In genomic region chr20:575230-575629, GRCh38 we compare ENCODE assay signal across 23 cellular contexts. TPM values are rescaled to one million over a fixed set of nuclear protein-coding genes. Genes with fewer than 3 reads are reported as not detected.
A peak's percentile ranks its signal among the peaks of the same experiment; 100 is the strongest.
DNase-seq lines count a peak whose midpoint lies in the region; ATAC-seq and TF ChIP-seq lines count a peak whose summit lies in the region.
"Had no signal": no experiment of that assay in that cellular context is flagged by ENCODE, and none has a peak within 500 bp of the region (broad histone marks: within the 10 kb centered on the region; RNA-seq: fewer than 3 reads in every experiment).

No MANE protein-coding gene starts in this region.

- peaks cover 0 to 20% (median 0%) of the 10 kb centered on the region in 7 donors for H3K27me3 ChIP-seq in heart right ventricle
- no peaks in the 10 kb centered on the region for H3K27me3 ChIP-seq in H9 (ENCODE audit: insufficient read depth, low read length)

- H3K4me3 Mint-ChIP-seq in H9 (no peak overlapping the region), endothelial cell (ENCODE audit: unreplicated experiment) (peak overlapping the region; percentile 2)
- H3K4me3 Mint-ChIP-seq: CD4-positive, CD25-positive, alpha-beta regulatory T cell had no signal

- H3K27ac ChIP-seq in heart right ventricle = peak overlapping the region; percentile 0 to 92 (median 70)
- no peak overlapping the region for H3K27ac ChIP-seq in H9 (ENCODE audit: insufficient read length, low read depth, low read length)
- H3K27ac ChIP-seq: HL-60, RWPE1 had no signal

- H3K27ac Mint-ChIP-seq in H9 (no peak overlapping the region), endothelial cell (ENCODE audit: unreplicated experiment) (peak overlapping the region; percentile 93)
- H3K27ac Mint-ChIP-seq: CD4-positive, CD25-positive, alpha-beta regulatory T cell had no signal

- H4K5ac ChIP-seq in H9 (ENCODE audit: insufficient read length, low read depth, low read length) = no peak overlapping the region

- H3K18ac ChIP-seq in H9 (ENCODE audit: insufficient read length, low read depth, low read length) = no peak overlapping the region

- no peak overlapping the region for H3K9ac ChIP-seq in H9 (ENCODE audit: extremely low read depth, insufficient read length, low read length)

- H3K27me3 Mint-ChIP-seq in H9 (ENCODE audit: low read depth) = peaks cover 21% of the 10 kb centered on the region
- H3K27me3 Mint-ChIP-seq in endothelial cell (ENCODE audit: unreplicated experiment) = peaks cover 9% of the 10 kb centered on the region

- H3K79me2 ChIP-seq in H9 (ENCODE audit: insufficient read depth, low read length) = no peaks in the 10 kb centered on the region

- no peak overlapping the region for H3K4me3 ChIP-seq in heart right ventricle
- H3K4me3 ChIP-seq: HAP-1 had no signal

- no peak overlapping the region for H3K23ac ChIP-seq in H9 (ENCODE audit: insufficient read length, low read depth, low read length)

- no peak overlapping the region for H2BK12ac ChIP-seq in H9 (ENCODE audit: insufficient read length, low read depth, low read length)

- H2BK120ac ChIP-seq in H9 (ENCODE audit: low read depth, low read length, poor library complexity, severe bottlenecking) = no peak overlapping the region

- H3K79me1 ChIP-seq in H9 (ENCODE audit: insufficient read depth, low read depth, low read length, poor library complexity, severe bottlenecking) = no peaks in the 10 kb centered on the region

- no peak overlapping the region for H2BK5ac ChIP-seq in H9 (ENCODE audit: insufficient read length, low read length)

- no peaks in the 10 kb centered on the region for H4K20me1 ChIP-seq in H9 (ENCODE audit: control insufficient read depth, insufficient read depth, insufficient read length)

- H3K23me2 ChIP-seq in H9 (ENCODE audit: insufficient read length, low read depth, low read length, poor library complexity, severe bottlenecking) = no peaks in the 10 kb centered on the region

- no peak overlapping the region for H3K56ac ChIP-seq in H9 (ENCODE audit: insufficient read length, low read depth, low read length)

- H4K91ac ChIP-seq in H9 (ENCODE audit: insufficient read length, low read depth, low read length) = no peak overlapping the region

- H3K4me1 Mint-ChIP-seq in H9 = peaks cover 43 to 45% of the 10 kb centered on the region in 2 experiments
- peaks cover 51% of the 10 kb centered on the region for H3K4me1 Mint-ChIP-seq in endothelial cell (ENCODE audit: unreplicated experiment)
- H3K4me1 Mint-ChIP-seq: CD4-positive, CD25-positive, alpha-beta regulatory T cell had no signal

- H3K4me1 ChIP-seq in heart right ventricle (peaks cover 25 to 78% (median 58%) of the 10 kb centered on the region in 9 donors), H9 (ENCODE audit: insufficient read depth, low read length) (peaks cover 11% of the 10 kb centered on the region)

- H4K8ac ChIP-seq in H9 (replicated peaks; ENCODE audit: insufficient read length, low read depth, low read length) = no peak overlapping the region

- WGBS in heart right ventricle, 2 donors = 91 to 98% methylated on average over 3 of the region's 3 CpGs
- no CpG with 5 or more reads among the region's 3 CpGs for WGBS in H9 (ENCODE audit: extremely low coverage, insufficient read length, low lambda C conversion rate)

- DNase-seq in heart right ventricle (no peak), cardiac septum (ENCODE audit: low spot score) (no peak), H9 (no peak), endothelial cell (ENCODE audit: low spot score) (no peak), posterior vena cava (ENCODE audit: low spot score) (peak; percentile 16), pons (ENCODE audit: low spot score) (no peak), sciatic nerve (ENCODE audit: low spot score) (no peak)
- DNase-seq: CD4-positive, CD25-positive, alpha-beta regulatory T cell; DMS79 treated with DMSO at 0.1 percent for 48 hours; KBM-7; MM.1S; NCI-H1048; NCI-H1417 treated with DMSO at 0.1 percent for 48 hours; NCI-H187 treated with DMSO at 0.1 percent for 48 hours; NCI-H748 treated with DMSO at 0.1 percent for 48 hours had no signal

- peaks cover 0 to 1% (median 0%) of the 10 kb centered on the region in 3 experiments; a peak in 1 of 7 replicates for H3K36me3 Mint-ChIP-seq in H9 (ENCODE audit: insufficient read depth in 1 of 3, low read depth in 3 of 3)
- no peaks in the 10 kb centered on the region for H3K36me3 Mint-ChIP-seq in endothelial cell (ENCODE audit: low read depth, unreplicated experiment)
- H3K36me3 Mint-ChIP-seq: CD4-positive, CD25-positive, alpha-beta regulatory T cell had no signal

- no peak overlapping the region for H3T11ph ChIP-seq in H9 (ENCODE audit: low read length)

- TF ChIP-seq CTCF in heart right ventricle (IDR thresholded peaks at IDR 0.05) = no peak
- TF ChIP-seq CTCF in H9 (conservative IDR thresholded peaks at IDR 0.05) = peak; percentile 45; the same call in 2 of the 3 replicates
- no peak for TF ChIP-seq CTCF in endothelial cell (IDR thresholded peaks at IDR 0.05; ENCODE audit: unreplicated experiment)

- H2AFZ ChIP-seq in H9 (ENCODE audit: low read length) = no peak overlapping the region

- no peak overlapping the region for H3K4ac ChIP-seq in H9 (ENCODE audit: low read depth, low read length)

- no peaks in the 10 kb centered on the region for H3K36me3 ChIP-seq in heart right ventricle
- H3K36me3 ChIP-seq: HAP-1 had no signal

- H3K9me3 ChIP-seq in heart right ventricle (no peaks in the 10 kb centered on the region), H9 (ENCODE audit: control insufficient read depth, low read depth, low read length) (no peaks in the 10 kb centered on the region)
- H3K9me3 ChIP-seq: HAP-1 had no signal

- no peak overlapping the region for H2BK20ac ChIP-seq in H9 (ENCODE audit: low read depth, low read length, poor library complexity, severe bottlenecking)

- intact Hi-C loops in heart right ventricle (cut with DNase I) = loop anchor here in 1 of 10 donors (2.0 kb wide), 1 partner anchor 14 kb away; no protein-coding TSS in a partner anchor
- intact Hi-C loops in cardiac septum (cut with DNase I) = no loop called here
- intact Hi-C loops in posterior vena cava (cut with DNase I) = no loop called here
- intact Hi-C loops in sciatic nerve (cut with DNase I) = no loop called here

- H2AK5ac ChIP-seq in H9 (ENCODE audit: insufficient read length, low read length) = no peak overlapping the region

- H2BK15ac ChIP-seq in H9 (ENCODE audit: low read depth, low read length) = no peak overlapping the region

- no peak overlapping the region for H3K4me2 ChIP-seq in H9 (ENCODE audit: insufficient read depth, insufficient read length, low read length)

- no peak for ATAC-seq in heart right ventricle
- no peak for ATAC-seq in GM21423 (IDR thresholded peaks at IDR 0.05; ENCODE audit: unreplicated experiment)
- no peak for ATAC-seq in sciatic nerve
- ATAC-seq: HepG2 had no signal

- H3K14ac ChIP-seq in H9 (ENCODE audit: insufficient read depth, low read length) = no peak overlapping the region

- H3K9me3 Mint-ChIP-seq in H9 (no peaks in the 10 kb centered on the region), endothelial cell (ENCODE audit: unreplicated experiment) (no peaks in the 10 kb centered on the region)

RNA-seq across cellular contexts. Expression of gene CSNK2A1, which starts 31.6 kb away (rescaled TPM):
- total RNA-seq in heart right ventricle (100 to 1,000 TPM; 111 to 137 (median 129) TPM), cardiac septum (111 TPM), H9 (2021) (225 and 229 TPM in 2 replicates), endothelial cell (ENCODE audit: unreplicated experiment) (128 TPM), posterior vena cava (10 to 100 TPM; 71.4 to 74.8 TPM), sciatic nerve (91.4 TPM)
- polyA plus RNA-seq in heart right ventricle = 10 to 100 TPM; 21.4 to 38.2 TPM

RNA-seq across cellular contexts. Expression of gene TCF15, which starts 34.9 kb away (rescaled TPM):
- 10 to 100 TPM in 3 of 10 donors, 1 to 10 TPM in 7; 4.6 to 20.5 (median 7.9) TPM for total RNA-seq in heart right ventricle
- polyA plus RNA-seq in heart right ventricle = 10 to 100 TPM; 12.8 to 41.0 TPM
- 4.8 TPM for total RNA-seq in cardiac septum
- 2.0 and 2.7 TPM in 2 replicates for total RNA-seq in H9 (2021)
- 6.6 TPM for total RNA-seq in endothelial cell (ENCODE audit: unreplicated experiment)
- 1 to 10 TPM; 2.2 to 2.5 TPM for total RNA-seq in posterior vena cava
- total RNA-seq in sciatic nerve = 2.1 TPM
- total RNA-seq: CD4-positive, CD25-positive, alpha-beta regulatory T cell; HepG2; HT-29; NCI-H460 had no signal
- polyA plus RNA-seq: BJ; CD4-positive, CD25-positive, alpha-beta regulatory T cell; HepG2 had no signal
